27 cellular contexts compared by ENCODE assay signal in genomic region chr14:34049769-34050168, GRCh38.
DNase-seq lines count a peak whose midpoint lies in the region; ATAC-seq, FAIRE-seq and TF ChIP-seq lines count a peak whose summit lies in the region.
"Had no signal": no experiment of that assay in that cellular context is flagged by ENCODE, and none has a peak within 500 bp of the region (broad histone marks: within the 10 kb centered on the region; RNA-seq: fewer than 3 reads in every experiment).

No MANE protein-coding gene starts in this region.

- H3K4me3 ChIP-seq in HepG2 (replicated peaks in 1 of 3; ENCODE audit: insufficient read depth in 1 of 3, low read depth in 2 of 3, low read length in 3 of 3), result no peak overlapping the region
- H3K4me3 ChIP-seq: esophagus squamous epithelium, testis, uterus had no signal

- peak overlapping the region; percentile 82 for H3K27ac Mint-ChIP-seq in activated CD4-positive, alpha-beta T cell treated with anti-CD3 and anti-CD28 coated beads, Interleukin-2, amount 10 ng/mL, durations not matched to agents 7 days and 5 days
- H3K27ac Mint-ChIP-seq in T-helper 17 cell (no peak overlapping the region), type B pancreatic cell (peak overlapping the region; percentile 8)
- H3K27ac Mint-ChIP-seq in activated CD8-positive, alpha-beta memory T cell treated with anti-CD3 and anti-CD28 coated beads, Interleukin-2, amount 10 ng/mL, durations not matched to agents 7 days and 5 days, result no peak overlapping the region
- H3K27ac Mint-ChIP-seq: activated naive CD4-positive, alpha-beta T cell treated with anti-CD3 and anti-CD28 coated beads for 36 hours; activated T-helper 1 cell treated with anti-CD3 and anti-CD28 coated beads, Interleukin-12 subunit alpha, Interleukin-12 subunit beta, Interleukin-2, Interleukin-4 antibody, amounts not matched to agents 30 ng/mL and 10 ng/mL and 1 ng/mL, durations not matched to agents 14 hours and 24 hours and 36 hours; endodermal cell had no signal

- FAIRE-seq in HepG2 (lab: Jason Lieb, UNC), result no peak
- FAIRE-seq: A204.1, H1 had no signal

- peaks cover 21% of the 10 kb centered on the region for H3K9me3 Mint-ChIP-seq in activated CD4-positive, alpha-beta T cell treated with anti-CD3 and anti-CD28 coated beads, Interleukin-2, amount 10 ng/mL, durations not matched to agents 7 days and 5 days
- peaks cover 8% of the 10 kb centered on the region for H3K9me3 Mint-ChIP-seq in type B pancreatic cell
- H3K9me3 Mint-ChIP-seq in activated CD8-positive, alpha-beta memory T cell treated with anti-CD3 and anti-CD28 coated beads, Interleukin-2, amount 10 ng/mL, durations not matched to agents 7 days and 5 days (ENCODE audit: low read depth), result peaks cover 2% of the 10 kb centered on the region
- H3K9me3 Mint-ChIP-seq: activated naive CD4-positive, alpha-beta T cell treated with anti-CD3 and anti-CD28 coated beads for 36 hours; endodermal cell had no signal

- intact Hi-C loops in HepG2 (cut with micrococcal nuclease; ENCODE audit: unreplicated experiment), result no loop called here
- intact Hi-C loops in sciatic nerve (cut with DNase I), result no loop called here

- H4K20me1 ChIP-seq in HepG2 (ENCODE audit: insufficient read depth, low read length), result no peaks in the 10 kb centered on the region

- no peak for TF ChIP-seq POLR2A in HepG2 (IDR thresholded peaks at IDR 0.05; ENCODE audit: insufficient read depth in 1 of 2, low read depth in 2 of 2, low read length in 2 of 2)

- no peak for DNase-seq in activated CD4-positive, alpha-beta T cell treated with anti-CD3 and anti-CD28 coated beads, Interleukin-2, amount 10 ng/mL, durations not matched to agents 7 days and 5 days
- no peak for DNase-seq in activated CD4-positive, alpha-beta T cell treated with anti-CD3 and anti-CD28 coated beads, Interleukin-2, amount 50 U/mL, for 48 hours
- no peak for DNase-seq in T-helper 17 cell
- no peak for DNase-seq in HepG2 (ENCODE audit: low spot score)
- DNase-seq in type B pancreatic cell (ENCODE audit: extremely low spot score, unreplicated experiment), result no peak
- DNase-seq in sciatic nerve (ENCODE audit: low spot score), result no peak
- no peak for DNase-seq in activated CD8-positive, alpha-beta memory T cell treated with anti-CD3 and anti-CD28 coated beads, Interleukin-2, amount 10 ng/mL, durations not matched to agents 7 days and 5 days
- DNase-seq in stimulated activated CD4-positive, alpha-beta T cell treated with anti-CD3 and anti-CD28 coated beads, Interleukin-4, amount 100 ng/mL, for 1 hour, result no peak
- DNase-seq: activated CD4-positive, alpha-beta T cell treated with anti-CD3 and anti-CD28 coated beads, Interleukin-2, amount 50 U/mL, for 1 hour; activated CD8-positive, alpha-beta memory T cell treated with anti-CD3 and anti-CD28 coated beads, Interleukin-2, amount 50 U/mL, for 4 hours; activated naive CD4-positive, alpha-beta T cell treated with anti-CD3 and anti-CD28 coated beads for 36 hours; amygdala; CD4-positive, alpha-beta memory T cell; cortex of kidney; endodermal cell; esophagus squamous epithelium; foreskin melanocyte; IMR-90; NCI-H1092; NCI-H187; NCI-H69; stimulated activated naive CD8-positive, alpha-beta T cell treated with anti-CD3 and anti-CD28 coated beads, Interleukin-15, Interleukin-2, amounts not matched to agents 100 U/mL and 50 U/mL, for 24 hours; testis; uterus had no signal

- CTCF ChIA-PET in activated CD4-positive, alpha-beta T cell treated with anti-CD3 and anti-CD28 coated beads, Interleukin-2, amount 10 ng/mL, durations not matched to agents 7 days and 5 days (lab: Charles Lee), result interaction anchor here (0.7 to 0.9 kb wide), 2 partner anchors 13 to 19 kb away, joined by 3 read pairs; no protein-coding TSS in a partner anchor
- CTCF ChIA-PET in HepG2 (lab: Yijun Ruan, JAX; ENCODE audit: low intra/inter-chr PET ratio, low total read pairs), result no interaction called here
- CTCF ChIA-PET in activated CD8-positive, alpha-beta memory T cell treated with anti-CD3 and anti-CD28 coated beads, Interleukin-2, amount 10 ng/mL, durations not matched to agents 7 days and 5 days (lab: Charles Lee), result no interaction called here

- TF ChIP-seq RAD21 in HepG2 (CRISPR knock-in tag; IDR thresholded peaks at IDR 0.05), result no peak

- peak overlapping the region; percentile 15; the same call in 1 of the 2 replicates for H3K4me2 ChIP-seq in HepG2 (ENCODE audit: low read depth, low read length)

- POLR2A ChIA-PET in activated CD4-positive, alpha-beta T cell treated with anti-CD3 and anti-CD28 coated beads, Interleukin-2, amount 10 ng/mL, durations not matched to agents 7 days and 5 days (lab: Charles Lee), result no interaction called here
- POLR2A ChIA-PET in HepG2 (lab: Yijun Ruan, JAX), result interaction anchor here (1.3 kb wide), 1 partner anchor 25 kb away, joined by 3 read pairs; no protein-coding TSS in a partner anchor

- TF ChIP-seq EP300 in HepG2 (IDR thresholded peaks at IDR 0.05; ENCODE audit: low read depth in 2 of 2, low read length in 2 of 2) (no peak), HepG2 (CRISPR knock-in tag; IDR thresholded peaks at IDR 0.05; ENCODE audit: borderline replicate concordance) (no peak)

- H3K36me3 ChIP-seq in HepG2 (replicated peaks in 1 of 2; ENCODE audit: control insufficient read depth in 1 of 2, insufficient read depth in 2 of 2, low read length in 2 of 2), result no peaks in the 10 kb centered on the region
- H3K36me3 ChIP-seq: esophagus squamous epithelium, uterus had no signal

- ATAC-seq in T-helper 17 cell (no peak), HepG2 (no peak), sciatic nerve (no peak)
- no peak for ATAC-seq in activated CD8-positive, alpha-beta memory T cell treated with anti-CD3 and anti-CD28 coated beads, Interleukin-2, amount 10 ng/mL, durations not matched to agents 7 days and 5 days
- ATAC-seq: stimulated activated naive CD8-positive, alpha-beta T cell treated with anti-CD3 and anti-CD28 coated beads, Interleukin-15, Interleukin-2, amounts not matched to agents 100 U/mL and 50 U/mL, for 24 hours had no signal

- BruUV-seq in HepG2 (replicated peaks; lab: Mats Ljungman, UMichigan), result no TSS peak

- H3K4me3 Mint-ChIP-seq in activated CD4-positive, alpha-beta T cell treated with anti-CD3 and anti-CD28 coated beads, Interleukin-2, amount 10 ng/mL, durations not matched to agents 7 days and 5 days, result no peak overlapping the region
- H3K4me3 Mint-ChIP-seq in T-helper 17 cell (peak overlapping the region; percentile 65), type B pancreatic cell (no peak overlapping the region)
- no peak overlapping the region for H3K4me3 Mint-ChIP-seq in activated CD8-positive, alpha-beta memory T cell treated with anti-CD3 and anti-CD28 coated beads, Interleukin-2, amount 10 ng/mL, durations not matched to agents 7 days and 5 days
- H3K4me3 Mint-ChIP-seq: activated naive CD4-positive, alpha-beta T cell treated with anti-CD3 and anti-CD28 coated beads for 36 hours; activated T-helper 1 cell treated with anti-CD3 and anti-CD28 coated beads, Interleukin-12 subunit alpha, Interleukin-12 subunit beta, Interleukin-2, Interleukin-4 antibody, amounts not matched to agents 30 ng/mL and 10 ng/mL and 1 ng/mL, durations not matched to agents 14 hours and 24 hours and 36 hours; endodermal cell had no signal

- H3K4me1 ChIP-seq in HepG2 (ENCODE audit: insufficient read depth, low read length), result peaks cover 73% of the 10 kb centered on the region
- H3K4me1 ChIP-seq: esophagus squamous epithelium, testis had no signal

- in situ Hi-C loops in HepG2 (cut with HindIII; ENCODE audit: extremely low pct_ligation_motif_present, low pct_unique_long_range_greater_than_20kb), result loop anchor here (25.0 kb wide), 1 partner anchor 413 kb away; the partner anchor contains the start of gene SPTSSA

- no peak for TF ChIP-seq CTCF in HepG2 (CRISPR knock-in tag; IDR thresholded peaks at IDR 0.05)
- no peak for TF ChIP-seq CTCF in type B pancreatic cell (conservative IDR thresholded peaks at IDR 0.05)

- H2AFZ ChIP-seq in HepG2 (ENCODE audit: low read length), result no peak overlapping the region

- no peaks in the 10 kb centered on the region for H3K79me2 ChIP-seq in HepG2 (ENCODE audit: insufficient read depth, low read length)

- peaks cover 21% of the 10 kb centered on the region for H3K27me3 Mint-ChIP-seq in activated CD4-positive, alpha-beta T cell treated with anti-CD3 and anti-CD28 coated beads, Interleukin-2, amount 10 ng/mL, durations not matched to agents 7 days and 5 days
- H3K27me3 Mint-ChIP-seq in T-helper 17 cell (no peaks in the 10 kb centered on the region), type B pancreatic cell (no peaks in the 10 kb centered on the region)
- H3K27me3 Mint-ChIP-seq in activated CD8-positive, alpha-beta memory T cell treated with anti-CD3 and anti-CD28 coated beads, Interleukin-2, amount 10 ng/mL, durations not matched to agents 7 days and 5 days, result peaks cover 6% of the 10 kb centered on the region
- H3K27me3 Mint-ChIP-seq: CD4-positive, alpha-beta memory T cell had no signal

- peaks cover 0 to 2% of the 10 kb centered on the region in 2 experiments; a peak in 1 of 5 replicates for H3K27me3 ChIP-seq in HepG2 (ENCODE audit: control insufficient read depth in 1 of 2, insufficient read depth in 2 of 2, low read length in 2 of 2)
- H3K27me3 ChIP-seq: esophagus squamous epithelium, testis, uterus had no signal

- WGBS in HepG2 (ENCODE audit: low lambda C conversion rate), result 45% methylated on average over 5 of the region's 5 CpGs

- no peak overlapping the region for H3K27ac ChIP-seq in HepG2 (ENCODE audit: extremely low read length, insufficient read depth, low read length)
- H3K27ac ChIP-seq: esophagus squamous epithelium, testis, uterus had no signal

- H3K36me3 Mint-ChIP-seq in activated CD4-positive, alpha-beta T cell treated with anti-CD3 and anti-CD28 coated beads, Interleukin-2, amount 10 ng/mL, durations not matched to agents 7 days and 5 days (ENCODE audit: low read depth), result peaks cover 51% of the 10 kb centered on the region
- no peaks in the 10 kb centered on the region for H3K36me3 Mint-ChIP-seq in T-helper 17 cell (ENCODE audit: low read depth)
- no peaks in the 10 kb centered on the region for H3K36me3 Mint-ChIP-seq in type B pancreatic cell
- H3K36me3 Mint-ChIP-seq in activated CD8-positive, alpha-beta memory T cell treated with anti-CD3 and anti-CD28 coated beads, Interleukin-2, amount 10 ng/mL, durations not matched to agents 7 days and 5 days, result peaks cover 18% of the 10 kb centered on the region
- H3K36me3 Mint-ChIP-seq: CD4-positive, alpha-beta memory T cell had no signal

- no peaks in the 10 kb centered on the region for H3K9me3 ChIP-seq in T-helper 17 cell (ENCODE audit: control insufficient read depth, low read length, poor library complexity, severe bottlenecking)
- no peaks in the 10 kb centered on the region for H3K9me3 ChIP-seq in HepG2 (ENCODE audit: low read length)
- H3K9me3 ChIP-seq: esophagus squamous epithelium, testis, uterus had no signal

- peaks cover 74% of the 10 kb centered on the region for H3K4me1 Mint-ChIP-seq in activated CD4-positive, alpha-beta T cell treated with anti-CD3 and anti-CD28 coated beads, Interleukin-2, amount 10 ng/mL, durations not matched to agents 7 days and 5 days
- H3K4me1 Mint-ChIP-seq in T-helper 17 cell (peaks cover 50% of the 10 kb centered on the region), type B pancreatic cell (ENCODE audit: unreplicated experiment) (peaks cover 19% of the 10 kb centered on the region)
- H3K4me1 Mint-ChIP-seq in activated CD8-positive, alpha-beta memory T cell treated with anti-CD3 and anti-CD28 coated beads, Interleukin-2, amount 10 ng/mL, durations not matched to agents 7 days and 5 days, result peaks cover 41% of the 10 kb centered on the region

- no peak overlapping the region for H3K9ac ChIP-seq in HepG2 (ENCODE audit: insufficient read depth, low read depth, low read length)

Comparison
In these comparisons a context has a peak if more than half of its experiments do, and no peak if none do; other contexts are left out.
1. H3K27ac Mint-ChIP-seq: peak in activated CD4-positive, alpha-beta T cell treated with anti-CD3 and anti-CD28 coated beads, Interleukin-2, amount 10 ng/mL, durations not matched to agents 7 days and 5 days (single experiment) and type B pancreatic cell (single experiment); none in T-helper 17 cell (single experiment) and activated CD8-positive, alpha-beta memory T cell treated with anti-CD3 and anti-CD28 coated beads, Interleukin-2, amount 10 ng/mL, durations not matched to agents 7 days and 5 days (single experiment).